7 cellular contexts compared by ENCODE assay signal in the genomic region with DNA sequence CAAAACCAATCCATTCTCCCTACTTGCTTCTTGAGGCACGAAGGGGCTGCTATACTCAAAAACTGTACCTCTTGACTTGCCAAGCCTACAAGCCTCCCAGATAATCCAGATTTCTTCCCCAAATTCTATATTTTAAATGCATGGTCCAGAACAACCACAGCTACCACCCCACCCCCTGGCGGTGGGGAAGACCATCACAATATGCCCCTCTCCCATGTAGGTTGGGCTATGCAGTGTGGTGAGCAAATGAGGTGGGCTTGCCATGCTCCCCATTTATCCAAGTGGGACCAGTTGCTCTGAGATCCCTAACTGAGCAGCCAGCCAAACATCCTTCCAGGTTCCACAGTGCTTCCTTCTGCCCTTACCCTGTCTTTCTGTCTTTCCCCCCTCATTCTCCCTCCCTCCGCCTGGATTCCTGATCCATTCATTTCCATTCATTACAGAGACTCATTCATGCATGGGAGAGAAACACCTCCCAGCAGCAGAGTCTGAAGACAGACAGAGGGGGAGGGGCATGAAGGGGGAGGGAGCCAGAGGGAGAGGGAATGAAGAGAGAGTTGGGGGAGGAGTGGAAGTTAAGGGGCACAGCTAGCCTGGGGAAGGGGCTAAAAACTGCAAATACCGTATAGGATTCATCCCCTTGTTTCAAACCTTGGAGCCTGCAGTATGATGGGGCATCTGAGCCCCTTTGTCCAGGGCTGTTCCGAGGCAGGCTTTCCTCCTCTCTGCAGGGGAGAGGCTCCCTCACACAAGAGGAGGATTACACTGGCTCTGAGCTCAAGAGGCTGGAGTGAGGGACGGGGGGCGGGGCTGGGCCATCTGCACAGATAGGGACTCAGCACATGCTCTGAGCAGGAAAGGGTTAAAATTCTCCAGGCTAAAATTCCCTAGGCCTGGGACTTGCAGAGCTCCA. TPM values are rescaled to one million over a fixed set of nuclear protein-coding genes. Genes with fewer than 3 reads are reported as not detected.
DNase-seq lines count a peak whose midpoint lies in the region; ATAC-seq and TF ChIP-seq lines count a peak whose summit lies in the region.
"Had no signal": no experiment of that assay in that cellular context is flagged by ENCODE, and none has a peak within 500 bp of the region (broad histone marks: within the 10 kb centered on the region; RNA-seq: fewer than 3 reads in every experiment).

No MANE protein-coding gene starts in this region.

- DNase-seq in left kidney (ENCODE audit: low read depth, low spot score) (peak; percentile 95), GF-D8 (lab: John Stamatoyannopoulos, UW) (no peak)
- DNase-seq: activated T-cell treated with anti-CD3 and anti-CD28 coated beads, Interleukin-2, amount 50 U/mL, for 1 hour had no signal

- TF ChIP-seq CTCF in GM12874 (IDR thresholded peaks at IDR 0.05; ENCODE audit: insufficient read depth, low read depth, low read length): peak; percentile 13; the same call in 1 of the 2 replicates

- ATAC-seq in GM21786 (IDR thresholded peaks at IDR 0.05; ENCODE audit: unreplicated experiment) (no peak), GM21576 (IDR thresholded peaks at IDR 0.05; ENCODE audit: unreplicated experiment) (no peak)

TF ChIP-seq in PFSK-1, 5 proteins besides CTCF, POLR2A, EP300 and RAD21:
- TF ChIP-seq, protein P1, sequence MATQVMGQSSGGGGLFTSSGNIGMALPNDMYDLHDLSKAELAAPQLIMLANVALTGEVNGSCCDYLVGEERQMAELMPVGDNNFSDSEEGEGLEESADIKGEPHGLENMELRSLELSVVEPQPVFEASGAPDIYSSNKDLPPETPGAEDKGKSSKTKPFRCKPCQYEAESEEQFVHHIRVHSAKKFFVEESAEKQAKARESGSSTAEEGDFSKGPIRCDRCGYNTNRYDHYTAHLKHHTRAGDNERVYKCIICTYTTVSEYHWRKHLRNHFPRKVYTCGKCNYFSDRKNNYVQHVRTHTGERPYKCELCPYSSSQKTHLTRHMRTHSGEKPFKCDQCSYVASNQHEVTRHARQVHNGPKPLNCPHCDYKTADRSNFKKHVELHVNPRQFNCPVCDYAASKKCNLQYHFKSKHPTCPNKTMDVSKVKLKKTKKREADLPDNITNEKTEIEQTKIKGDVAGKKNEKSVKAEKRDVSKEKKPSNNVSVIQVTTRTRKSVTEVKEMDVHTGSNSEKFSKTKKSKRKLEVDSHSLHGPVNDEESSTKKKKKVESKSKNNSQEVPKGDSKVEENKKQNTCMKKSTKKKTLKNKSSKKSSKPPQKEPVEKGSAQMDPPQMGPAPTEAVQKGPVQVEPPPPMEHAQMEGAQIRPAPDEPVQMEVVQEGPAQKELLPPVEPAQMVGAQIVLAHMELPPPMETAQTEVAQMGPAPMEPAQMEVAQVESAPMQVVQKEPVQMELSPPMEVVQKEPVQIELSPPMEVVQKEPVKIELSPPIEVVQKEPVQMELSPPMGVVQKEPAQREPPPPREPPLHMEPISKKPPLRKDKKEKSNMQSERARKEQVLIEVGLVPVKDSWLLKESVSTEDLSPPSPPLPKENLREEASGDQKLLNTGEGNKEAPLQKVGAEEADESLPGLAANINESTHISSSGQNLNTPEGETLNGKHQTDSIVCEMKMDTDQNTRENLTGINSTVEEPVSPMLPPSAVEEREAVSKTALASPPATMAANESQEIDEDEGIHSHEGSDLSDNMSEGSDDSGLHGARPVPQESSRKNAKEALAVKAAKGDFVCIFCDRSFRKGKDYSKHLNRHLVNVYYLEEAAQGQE (IDR thresholded peaks at IDR 0.05; ENCODE audit: insufficient read depth in 1 of 2, low read depth in 2 of 2, low read length in 2 of 2): peak in 1 of 2 experiments; percentile 47; a peak in 1 of 4 replicates
- TF ChIP-seq POLR2AphosphoS5 (IDR thresholded peaks at IDR 0.05; ENCODE audit: low read depth, low read length) (peak; percentile 44), FOXP2 (optimal IDR thresholded peaks at IDR 0.05; ENCODE audit: borderline replicate concordance, extremely low read depth, extremely low read length, insufficient read depth) (no peak)

RNA-seq across cellular contexts. Expression of a gene that starts 4.4 kb away (rescaled TPM):
- polyA plus RNA-seq in PFSK-1 (2012; ENCODE audit: insufficient read length, low read depth): 59.8 TPM

RNA-seq across cellular contexts. Expression of a gene that starts 6.8 kb away (rescaled TPM):
- 0.84 TPM for polyA plus RNA-seq in PFSK-1 (2012; ENCODE audit: insufficient read length, low read depth)

RNA-seq across cellular contexts. Expression of a gene that starts 23.9 kb away (rescaled TPM):
- 32.9 TPM for polyA plus RNA-seq in PFSK-1 (2012; ENCODE audit: insufficient read length, low read depth)

RNA-seq across cellular contexts. Expression of a gene that starts 36.4 kb away (rescaled TPM):
- polyA plus RNA-seq in PFSK-1 (2012; ENCODE audit: insufficient read length, low read depth): not detected

RNA-seq across cellular contexts. Expression of a gene that starts 51.9 kb away (rescaled TPM):
- polyA plus RNA-seq in PFSK-1 (2012; ENCODE audit: insufficient read length, low read depth): not detected
